ENCODE assay signal across 6 cellular contexts in genomic region chr19:681029-681626, GRCh38. TPM values are rescaled to one million over a fixed set of nuclear protein-coding genes. Genes with fewer than 3 reads are reported as not detected.
A peak's percentile ranks its signal among the peaks of the same experiment; 100 is the strongest.
DNase-seq lines count a peak whose midpoint lies in the region; ATAC-seq, FAIRE-seq and TF ChIP-seq lines count a peak whose summit lies in the region.

No MANE protein-coding gene starts in this region.

- H3K4me1 Mint-ChIP-seq in nephron progenitor cell: peaks cover 11% of the 10 kb centered on the region

- no peaks in the 10 kb centered on the region for H3K36me3 ChIP-seq in K562 (ENCODE audit: control insufficient read depth, insufficient read depth, low read length)

- TF ChIP-seq POLR2A in K562 (conservative IDR thresholded peaks at IDR 0.05): no peak

- H3K4me3 Mint-ChIP-seq in nephron progenitor cell: peak overlapping the region; percentile 86

- in situ Hi-C loops in K562 (cut with MboI): no loop called here

- peak overlapping the region; percentile 41 for H3K4me3 ChIP-seq in K562

- 65% methylated on average over 32 of the region's 40 CpGs for WGBS in K562 (ENCODE audit: insufficient coverage, low coverage, missing lambda C conversion rate)

- no peaks in the 10 kb centered on the region; a peak in 1 of 5 replicates for H3K27me3 ChIP-seq in K562 (ENCODE audit: control insufficient read depth in 2 of 2, insufficient read depth in 2 of 2, low read length in 2 of 2)

- H3K27me3 Mint-ChIP-seq in nephron progenitor cell (ENCODE audit: low read depth, poor library complexity): peaks cover 12% of the 10 kb centered on the region

- intact Hi-C loops in K562 (cut with micrococcal nuclease): no loop called here

- peaks cover 10% of the 10 kb centered on the region for H3K9me1 ChIP-seq in K562 (ENCODE audit: control insufficient read depth, insufficient read depth, low read length)

- H3K79me2 ChIP-seq in K562 (ENCODE audit: control insufficient read depth, insufficient read depth, low read length): peaks cover 8% of the 10 kb centered on the region

- no peaks in the 10 kb centered on the region for H3K36me3 Mint-ChIP-seq in nephron progenitor cell (ENCODE audit: low read depth)

- peak overlapping the region in 1 of 2 experiments; percentile 65; a peak in 3 of 4 replicates for H3K9ac ChIP-seq in K562 (ENCODE audit: insufficient read depth in 1 of 2, low read depth in 2 of 2, low read length in 2 of 2)

- no TSS peak for BruUV-seq in K562 (replicated peaks; lab: Mats Ljungman, UMichigan)

- TF ChIP-seq CTCF in K562 (IDR thresholded peaks at IDR 0.05 in 2 of 3, conservative IDR thresholded peaks at IDR 0.05 in 1 of 3; ENCODE audit: insufficient read depth in 2 of 3, low read depth in 1 of 3, low read length in 3 of 3) (no peak), nephron progenitor cell (IDR thresholded peaks at IDR 0.05) (no peak)

- H4K20me1 ChIP-seq in K562 (replicated peaks; ENCODE audit: control insufficient read depth, insufficient read depth, low read length): no peaks in the 10 kb centered on the region

- no peaks in the 10 kb centered on the region for H3K9me3 ChIP-seq in K562 (replicated peaks; ENCODE audit: control insufficient read depth, insufficient read depth, low read depth, low read length)

- peak; percentile 97 for FAIRE-seq in K562 (lab: Jason Lieb, UNC)

- CTCF ChIA-PET in K562 (lab: Yijun Ruan, JAX; ENCODE audit: low intra/inter-chr PET ratio): no interaction called here

- TF ChIP-seq RAD21 in K562 (CRISPR knock-in tag; conservative IDR thresholded peaks at IDR 0.05 in 1 of 2, IDR thresholded peaks at IDR 0.05 in 1 of 2): no peak

- ATAC-seq in K562 (peak; percentile 86), GM21447 (IDR thresholded peaks at IDR 0.05; ENCODE audit: unreplicated experiment) (no peak)

- no peak overlapping the region for H3K27ac Mint-ChIP-seq in nephron progenitor cell

- no peak for TF ChIP-seq EP300 in K562 (IDR thresholded peaks at IDR 0.05; ENCODE audit: low read length)

- no peaks in the 10 kb centered on the region for H3K9me3 Mint-ChIP-seq in nephron progenitor cell

- H3K27ac ChIP-seq in K562 (ENCODE audit: extremely low read depth, low read depth, low read length): peak overlapping the region; percentile 86; the same call in 2 of the 3 replicates

- H2AFZ ChIP-seq in K562 (ENCODE audit: low read depth, low read length): peak overlapping the region; percentile 92; the same call in 1 of the 2 replicates

- peaks cover 5 to 71% of the 10 kb centered on the region in 2 experiments; a peak in 4 of 5 replicates for H3K4me1 ChIP-seq in K562 (replicated peaks in 1 of 2; ENCODE audit: control insufficient read depth in 2 of 2, insufficient read depth in 2 of 2, low read length in 2 of 2)

- H3K4me2 ChIP-seq in K562 (ENCODE audit: insufficient read depth, low read length): peak overlapping the region; percentile 80

- DNase-seq in activated gamma-delta T cell (lab: John Stamatoyannopoulos, UW) (peak; percentile 69), activated gamma-delta T cell treated with Interleukin-2 at 50 U/mL for 16 hours (no peak), K562 (ENCODE audit: extremely low read depth in 1 of 4, low spot score in 3 of 4) (peak in 3 of 4 experiments; percentile 93 to 95 (median 93)), nephron progenitor cell (peak; percentile 94), SKM-1 (lab: John Stamatoyannopoulos, UW; ENCODE audit: unreplicated experiment) (no peak)

- POLR2A ChIA-PET in K562 (lab: Yijun Ruan, JAX): interaction anchor here (0.5 to 1.3 kb wide), 7 partner anchors 11 to 96 kb away, joined by 3 to 8 read pairs (median 4); no protein-coding TSS in a partner anchor

RNA-seq across cellular contexts. Expression of gene FSTL3, which starts 4.9 kb away (rescaled TPM):
- total RNA-seq in K562 (2011; cell fraction: chromatin; rRNA removed; ENCODE audit: low replicate concordance): 3.0 and 7.7 TPM in 2 replicates
- 9.3 and 12.7 TPM in 2 replicates for total RNA-seq in K562 (2011; cell fraction: nucleolus; rRNA removed)
- 5.3 and 7.4 TPM in 2 replicates for total RNA-seq in K562 (2011; cell fraction: nucleoplasm; rRNA removed)
- 5.3 and 7.8 TPM in 2 replicates for total RNA-seq in K562 (2014; rRNA removed)
- 1.3 and 2.0 TPM in 2 replicates for total RNA-seq in K562 (2014; rRNA removed; fragmentation: Illumina TruSeq; extraction: Trizol)
- total RNA-seq in K562 (2015; rRNA removed; fragmentation: Illumina TruSeq; extraction: Trizol): 4.5 and 4.6 TPM in 2 replicates
- 5.7 and 6.6 TPM in 2 replicates for total RNA-seq in K562 (2021)
- 3.9 and 5.2 TPM in 2 replicates for polyA plus RNA-seq in K562 (2011; rRNA removed)
- 8.1 and 20.9 TPM in 2 replicates for polyA plus RNA-seq in K562 (2011; cell fraction: cytosol; rRNA removed)
- polyA plus RNA-seq in K562 (2011; cell fraction: nucleus; rRNA removed): 26.1 and 42.9 TPM in 2 replicates
- polyA plus RNA-seq in K562 (2012): 7.1 and 8.8 TPM in 2 replicates
- 2.2 and 4.6 TPM in 2 replicates for polyA plus RNA-seq in K562 (2014; fragmentation: Illumina TruSeq; extraction: Trizol)
- under 1 TPM in 1 of 2 experiments, not detected in 1; 0.35 TPM for polyA plus RNA-seq in K562 (2014; fragmentation: Nextera tagmentation; extraction: Ambion mirVana)
- polyA plus RNA-seq in K562 (2014; rRNA removed): 6.8 and 8.0 TPM in 2 replicates
- polyA minus RNA-seq in K562 (2011; rRNA and poly(A)+ RNA removed): 2.2 and 2.9 TPM in 2 replicates
- 5.1 and 7.8 TPM in 2 replicates for polyA minus RNA-seq in K562 (2011; cell fraction: cytosol; rRNA and poly(A)+ RNA removed)
- polyA minus RNA-seq in K562 (2011; cell fraction: nucleus; rRNA and poly(A)+ RNA removed): 3.2 and 4.0 TPM in 2 replicates

RNA-seq across cellular contexts. Expression of gene PRSS57, which starts 14.1 kb away (rescaled TPM):
- not detected in 2 replicates for total RNA-seq in K562 (2011; cell fraction: chromatin; rRNA removed; ENCODE audit: low replicate concordance)
- total RNA-seq in K562 (2011; cell fraction: nucleolus; rRNA removed): 0.50 and 1.1 TPM in 2 replicates
- total RNA-seq in K562 (2011; cell fraction: nucleoplasm; rRNA removed): 0.37 TPM in 1 of 2 replicates, not detected in the other
- total RNA-seq in K562 (2014; rRNA removed): 1.9 and 2.0 TPM in 2 replicates
- total RNA-seq in K562 (2014; rRNA removed; fragmentation: Illumina TruSeq; extraction: Trizol): not detected in 2 replicates
- total RNA-seq in K562 (2015; rRNA removed; fragmentation: Illumina TruSeq; extraction: Trizol): 2.5 and 3.0 TPM in 2 replicates
- total RNA-seq in K562 (2021): 1.0 and 2.0 TPM in 2 replicates
- polyA plus RNA-seq in K562 (2011; rRNA removed): 0.22 and 0.49 TPM in 2 replicates
- 0.53 and 2.1 TPM in 2 replicates for polyA plus RNA-seq in K562 (2011; cell fraction: cytosol; rRNA removed)
- polyA plus RNA-seq in K562 (2011; cell fraction: nucleus; rRNA removed): 0.34 and 0.37 TPM in 2 replicates
- polyA plus RNA-seq in K562 (2012): 4.0 and 26.3 TPM in 2 replicates
- 0.86 TPM in 1 of 2 replicates, not detected in the other for polyA plus RNA-seq in K562 (2014; fragmentation: Illumina TruSeq; extraction: Trizol)
- polyA plus RNA-seq in K562 (2014; fragmentation: Nextera tagmentation; extraction: Ambion mirVana): under 1 TPM in 1 of 2 experiments, not detected in 1; 0.06 TPM
- 1.5 TPM in 2 replicates for polyA plus RNA-seq in K562 (2014; rRNA removed)
- not detected in 2 replicates for polyA minus RNA-seq in K562 (2011; rRNA and poly(A)+ RNA removed)
- polyA minus RNA-seq in K562 (2011; cell fraction: cytosol; rRNA and poly(A)+ RNA removed): not detected in 2 replicates
- polyA minus RNA-seq in K562 (2011; cell fraction: nucleus; rRNA and poly(A)+ RNA removed): not detected in 2 replicates

RNA-seq across cellular contexts. Expression of gene RNF126, which starts 18.1 kb away (rescaled TPM):
- total RNA-seq in K562 (2011; cell fraction: chromatin; rRNA removed; ENCODE audit: low replicate concordance): 35.2 and 104 TPM in 2 replicates
- 88.7 and 118 TPM in 2 replicates for total RNA-seq in K562 (2011; cell fraction: nucleolus; rRNA removed)
- 57.0 and 58.7 TPM in 2 replicates for total RNA-seq in K562 (2011; cell fraction: nucleoplasm; rRNA removed)
- 101 and 128 TPM in 2 replicates for total RNA-seq in K562 (2014; rRNA removed)
- total RNA-seq in K562 (2014; rRNA removed; fragmentation: Illumina TruSeq; extraction: Trizol): 6.6 and 7.6 TPM in 2 replicates
- total RNA-seq in K562 (2015; rRNA removed; fragmentation: Illumina TruSeq; extraction: Trizol): 26.2 and 31.8 TPM in 2 replicates
- total RNA-seq in K562 (2021): 85.7 and 95.8 TPM in 2 replicates
- polyA plus RNA-seq in K562 (2011; rRNA removed): 6.5 and 12.3 TPM in 2 replicates
- 22.5 and 58.3 TPM in 2 replicates for polyA plus RNA-seq in K562 (2011; cell fraction: cytosol; rRNA removed)
- 48.9 and 104 TPM in 2 replicates for polyA plus RNA-seq in K562 (2011; cell fraction: nucleus; rRNA removed)
- 65.9 and 76.9 TPM in 2 replicates for polyA plus RNA-seq in K562 (2012)
- polyA plus RNA-seq in K562 (2014; fragmentation: Illumina TruSeq; extraction: Trizol): 9.1 and 34.6 TPM in 2 replicates
- polyA plus RNA-seq in K562 (2014; fragmentation: Nextera tagmentation; extraction: Ambion mirVana): under 1 TPM; 0.27 to 0.36 TPM
- polyA plus RNA-seq in K562 (2014; rRNA removed): 79.0 and 87.6 TPM in 2 replicates
- polyA minus RNA-seq in K562 (2011; rRNA and poly(A)+ RNA removed): 1.7 and 4.6 TPM in 2 replicates
- polyA minus RNA-seq in K562 (2011; cell fraction: cytosol; rRNA and poly(A)+ RNA removed): 20.2 and 32.4 TPM in 2 replicates
- polyA minus RNA-seq in K562 (2011; cell fraction: nucleus; rRNA and poly(A)+ RNA removed): 34.3 and 38.8 TPM in 2 replicates

RNA-seq across cellular contexts. Expression of gene PALM, which starts 27.6 kb away (rescaled TPM):
- total RNA-seq in K562 (2011; cell fraction: chromatin; rRNA removed; ENCODE audit: low replicate concordance): 4.4 and 8.7 TPM in 2 replicates
- 4.2 and 5.2 TPM in 2 replicates for total RNA-seq in K562 (2011; cell fraction: nucleolus; rRNA removed)
- 2.3 and 6.4 TPM in 2 replicates for total RNA-seq in K562 (2011; cell fraction: nucleoplasm; rRNA removed)
- total RNA-seq in K562 (2014; rRNA removed): 2.6 and 3.3 TPM in 2 replicates
- total RNA-seq in K562 (2014; rRNA removed; fragmentation: Illumina TruSeq; extraction: Trizol): 0.51 and 0.73 TPM in 2 replicates
- total RNA-seq in K562 (2015; rRNA removed; fragmentation: Illumina TruSeq; extraction: Trizol): 1.6 and 1.8 TPM in 2 replicates
- 6.6 and 6.9 TPM in 2 replicates for total RNA-seq in K562 (2021)
- polyA plus RNA-seq in K562 (2011; rRNA removed): 2.4 and 2.8 TPM in 2 replicates
- polyA plus RNA-seq in K562 (2011; cell fraction: cytosol; rRNA removed): 2.4 and 5.7 TPM in 2 replicates
- polyA plus RNA-seq in K562 (2011; cell fraction: nucleus; rRNA removed): 2.8 and 5.3 TPM in 2 replicates
- 3.7 and 10.5 TPM in 2 replicates for polyA plus RNA-seq in K562 (2012)
- 1.7 and 3.0 TPM in 2 replicates for polyA plus RNA-seq in K562 (2014; fragmentation: Illumina TruSeq; extraction: Trizol)
- under 1 TPM; 0.04 to 0.08 TPM for polyA plus RNA-seq in K562 (2014; fragmentation: Nextera tagmentation; extraction: Ambion mirVana)
- polyA plus RNA-seq in K562 (2014; rRNA removed): 2.1 and 3.3 TPM in 2 replicates
- polyA minus RNA-seq in K562 (2011; rRNA and poly(A)+ RNA removed): 0.45 and 1.0 TPM in 2 replicates
- polyA minus RNA-seq in K562 (2011; cell fraction: cytosol; rRNA and poly(A)+ RNA removed): 8.5 and 10.1 TPM in 2 replicates
- 1.3 and 2.2 TPM in 2 replicates for polyA minus RNA-seq in K562 (2011; cell fraction: nucleus; rRNA and poly(A)+ RNA removed)

RNA-seq across cellular contexts. Expression of gene FGF22, which starts 41.4 kb away (rescaled TPM):
- 2.3 and 4.6 TPM in 2 replicates for total RNA-seq in K562 (2011; cell fraction: chromatin; rRNA removed; ENCODE audit: low replicate concordance)
- 3.2 and 3.7 TPM in 2 replicates for total RNA-seq in K562 (2011; cell fraction: nucleolus; rRNA removed)
- 2.6 and 4.0 TPM in 2 replicates for total RNA-seq in K562 (2011; cell fraction: nucleoplasm; rRNA removed)
- total RNA-seq in K562 (2014; rRNA removed) (0.49 and 1.7 TPM in 2 replicates), K562 (2014; rRNA removed; fragmentation: Illumina TruSeq; extraction: Trizol) (not detected in 2 replicates), K562 (2015; rRNA removed; fragmentation: Illumina TruSeq; extraction: Trizol) (0.25 TPM in 1 of 2 replicates, not detected in the other), K562 (2021) (0.58 and 0.86 TPM in 2 replicates)
- polyA plus RNA-seq in K562 (2011; rRNA removed) (0.14 and 0.24 TPM in 2 replicates), K562 (2014; fragmentation: Illumina TruSeq; extraction: Trizol) (0.14 TPM in 1 of 2 replicates, not detected in the other), K562 (2014; fragmentation: Nextera tagmentation; extraction: Ambion mirVana) (not detected), K562 (2014; rRNA removed) (1.6 and 2.2 TPM in 2 replicates)
- 0.18 and 0.34 TPM in 2 replicates for polyA plus RNA-seq in K562 (2011; cell fraction: cytosol; rRNA removed)
- polyA plus RNA-seq in K562 (2011; cell fraction: nucleus; rRNA removed): 1.5 and 3.3 TPM in 2 replicates
- 0.60 and 0.89 TPM in 2 replicates for polyA plus RNA-seq in K562 (2012)
- not detected in 2 replicates for polyA minus RNA-seq in K562 (2011; rRNA and poly(A)+ RNA removed)
- polyA minus RNA-seq in K562 (2011; cell fraction: cytosol; rRNA and poly(A)+ RNA removed): not detected in 2 replicates
- 0.33 and 0.40 TPM in 2 replicates for polyA minus RNA-seq in K562 (2011; cell fraction: nucleus; rRNA and poly(A)+ RNA removed)

Comparison
In these comparisons a context has a peak if more than half of its experiments do, and no peak if none do; other contexts are left out.
1. DNase-seq: peak in activated gamma-delta T cell (single experiment), K562 (3 of 4) and nephron progenitor cell (single experiment); none in activated gamma-delta T cell treated with Interleukin-2 at 50 U/mL for 16 hours (single experiment) and SKM-1 (single experiment).